In the genomic region with DNA sequence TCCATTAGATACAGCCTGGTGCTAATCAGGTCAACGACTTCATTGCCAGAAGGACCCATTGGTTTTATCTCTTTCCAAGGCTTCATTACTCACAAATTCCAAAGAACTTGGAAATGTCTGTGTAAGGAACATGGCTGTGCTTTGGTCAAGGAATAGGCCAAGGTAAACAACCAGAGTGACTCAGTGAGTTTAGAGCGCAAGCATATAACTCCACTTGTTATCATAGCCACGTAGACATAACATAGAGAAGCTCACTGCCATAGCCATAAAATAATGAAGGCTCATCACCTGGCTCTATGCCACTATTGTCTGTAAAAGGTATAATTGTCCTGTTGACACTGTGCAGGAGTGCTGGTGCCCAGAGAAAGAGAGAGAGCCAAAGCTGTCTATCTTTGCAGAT, we compare ENCODE assay signal across 18 cellular contexts.
DNase-seq lines count a peak whose midpoint lies in the region; ATAC-seq and TF ChIP-seq lines count a peak whose summit lies in the region.
"Had no signal": no experiment of that assay in that cellular context is flagged by ENCODE, and none has a peak within 500 bp of the region (broad histone marks: within the 10 kb centered on the region; RNA-seq: fewer than 3 reads in every experiment).

No MANE protein-coding gene starts in this region.

- H3K4me3 Mint-ChIP-seq in MCF 10A (ENCODE audit: unreplicated experiment) = no peak overlapping the region
- H3K4me3 Mint-ChIP-seq: CD8-positive, alpha-beta T cell; endodermal cell had no signal

- no TSS peak for BruUV-seq in MCF 10A (replicated peaks; lab: Mats Ljungman, UMichigan)
- no TSS peak for BruUV-seq in PC-3 (replicated peaks; lab: Mats Ljungman, UMichigan)

- ATAC-seq in PC-3 (no peak), GM19397 (IDR thresholded peaks at IDR 0.05; ENCODE audit: unreplicated experiment) (no peak)
- ATAC-seq: CD8-positive, alpha-beta T cell; mucosa of descending colon had no signal

- H3F3A ChIP-seq in PC-3 (ENCODE audit: low read length, unreplicated experiment) = no peaks in the 10 kb centered on the region

- no peaks in the 10 kb centered on the region for H3K9me3 ChIP-seq in breast epithelium
- no peaks in the 10 kb centered on the region for H3K9me3 ChIP-seq in PC-3 (ENCODE audit: low read length)

- H3K4me1 ChIP-seq in breast epithelium = no peaks in the 10 kb centered on the region
- H3K4me1 ChIP-seq in PC-3 (ENCODE audit: insufficient read depth, low read length) = no peaks in the 10 kb centered on the region

- no peaks in the 10 kb centered on the region for H3K9me2 ChIP-seq in PC-3 (replicated peaks; ENCODE audit: low read length)

- no peaks in the 10 kb centered on the region for H3K36me3 Mint-ChIP-seq in MCF 10A (ENCODE audit: insufficient read depth, unreplicated experiment)
- H3K36me3 Mint-ChIP-seq: CD8-positive, alpha-beta T cell had no signal

- no peaks in the 10 kb centered on the region for H3K4me1 Mint-ChIP-seq in MCF 10A (ENCODE audit: insufficient read depth, unreplicated experiment)

- DNase-seq in MCF 10A (ENCODE audit: unreplicated experiment) (peak; percentile 33), breast epithelium (ENCODE audit: low spot score in 2 of 2) (no peak), PC-3 (peak; percentile 34), fibroblast of mammary gland (ENCODE audit: low read depth) (peak; percentile 84), H4 (ENCODE audit: low spot score) (no peak), NCI-H2196 (lab: John Stamatoyannopoulos, UW; ENCODE audit: unreplicated experiment) (no peak), NCI-H187 (lab: John Stamatoyannopoulos, UW) (no peak)
- DNase-seq: activated CD4-positive, alpha-beta T cell treated with anti-CD3 and anti-CD28 coated beads, Interleukin-2, amount 50 U/mL, for 1 hour; activated gamma-delta T cell treated with Interleukin-2 at 50 U/mL for 16 hours; CD8-positive, alpha-beta T cell; endodermal cell; foreskin melanocyte; H7; mucosa of descending colon; NCI-H1092 treated with DMSO at 0.1 percent for 48 hours; NCI-H82 had no signal

- H3K27ac Mint-ChIP-seq in MCF 10A (ENCODE audit: low read depth, unreplicated experiment) = no peak overlapping the region
- H3K27ac Mint-ChIP-seq: CD8-positive, alpha-beta T cell; endodermal cell had no signal

- no peaks in the 10 kb centered on the region for H4K20me1 ChIP-seq in PC-3 (ENCODE audit: low read length)

- H3K27me3 ChIP-seq in breast epithelium (no peaks in the 10 kb centered on the region), PC-3 (ENCODE audit: low read length) (no peaks in the 10 kb centered on the region)

- intact Hi-C loops in MCF 10A (cut with micrococcal nuclease) = no loop called here
- intact Hi-C loops in breast epithelium (cut with DNase I; ENCODE audit: low total_unique reads) = no loop called here
- intact Hi-C loops in PC-3 (cut with micrococcal nuclease) = no loop called here

- no peaks in the 10 kb centered on the region for H3K79me2 ChIP-seq in PC-3 (ENCODE audit: low read length)

- CTCF ChIA-PET in MCF 10A (lab: Yijun Ruan, JAX) = interaction anchor here (1.0 kb wide), 1 partner anchor 745 kb away, joined by 4 read pairs; no protein-coding TSS in a partner anchor
- CTCF ChIA-PET in PC-3 (lab: Charles Lee) = no interaction called here

- H3K27me3 Mint-ChIP-seq in MCF 10A (ENCODE audit: insufficient read depth, unreplicated experiment) = no peaks in the 10 kb centered on the region

- POLR2A ChIA-PET in MCF 10A (lab: Yijun Ruan, JAX) = no interaction called here
- POLR2A ChIA-PET in PC-3 (lab: Charles Lee; ENCODE audit: unreplicated experiment) = no interaction called here

- TF ChIP-seq CTCF in MCF 10A (IDR thresholded peaks at IDR 0.05; ENCODE audit: unreplicated experiment) (no peak), breast epithelium (IDR thresholded peaks at IDR 0.05) (no peak), PC-3 (conservative IDR thresholded peaks at IDR 0.05; ENCODE audit: low read depth, low read length) (no peak), fibroblast of mammary gland (conservative IDR thresholded peaks at IDR 0.05; ENCODE audit: control insufficient read depth, insufficient read depth, low read depth, low read length) (no peak)

- H3K27ac ChIP-seq in breast epithelium (no peak overlapping the region), PC-3 (ENCODE audit: low read length) (no peak overlapping the region)
- H3K27ac ChIP-seq: HL-60 had no signal

- peaks cover 7% of the 10 kb centered on the region for H3K9me3 Mint-ChIP-seq in MCF 10A (ENCODE audit: unreplicated experiment)
- H3K9me3 Mint-ChIP-seq: endodermal cell had no signal

- H2AFZ ChIP-seq in PC-3 (ENCODE audit: low read length) = no peak overlapping the region

- H3K4me3 ChIP-seq in breast epithelium (no peak overlapping the region), PC-3 (ENCODE audit: low read length) (no peak overlapping the region), fibroblast of mammary gland (ENCODE audit: control insufficient read depth, low read depth, low read length) (no peak overlapping the region)
- H3K4me3 ChIP-seq: mucosa of descending colon had no signal

- no peak overlapping the region for H3K9ac ChIP-seq in PC-3 (ENCODE audit: low read length)

- no peak overlapping the region for H3K4me2 ChIP-seq in PC-3 (ENCODE audit: low read length)

- H3K36me3 ChIP-seq in breast epithelium (no peaks in the 10 kb centered on the region), PC-3 (ENCODE audit: low read depth, low read length) (no peaks in the 10 kb centered on the region)

- no peak for TF ChIP-seq POLR2A in breast epithelium (IDR thresholded peaks at IDR 0.05)

Comparison
In these comparisons a context has a peak if more than half of its experiments do, and no peak if none do; other contexts are left out.
1. DNase-seq: peak in MCF 10A (single experiment), PC-3 (single experiment) and fibroblast of mammary gland (single experiment); none in breast epithelium (0 of 2), H4 (single experiment), NCI-H2196 (single experiment) and NCI-H187 (0 of 2).